In the genomic region with DNA sequence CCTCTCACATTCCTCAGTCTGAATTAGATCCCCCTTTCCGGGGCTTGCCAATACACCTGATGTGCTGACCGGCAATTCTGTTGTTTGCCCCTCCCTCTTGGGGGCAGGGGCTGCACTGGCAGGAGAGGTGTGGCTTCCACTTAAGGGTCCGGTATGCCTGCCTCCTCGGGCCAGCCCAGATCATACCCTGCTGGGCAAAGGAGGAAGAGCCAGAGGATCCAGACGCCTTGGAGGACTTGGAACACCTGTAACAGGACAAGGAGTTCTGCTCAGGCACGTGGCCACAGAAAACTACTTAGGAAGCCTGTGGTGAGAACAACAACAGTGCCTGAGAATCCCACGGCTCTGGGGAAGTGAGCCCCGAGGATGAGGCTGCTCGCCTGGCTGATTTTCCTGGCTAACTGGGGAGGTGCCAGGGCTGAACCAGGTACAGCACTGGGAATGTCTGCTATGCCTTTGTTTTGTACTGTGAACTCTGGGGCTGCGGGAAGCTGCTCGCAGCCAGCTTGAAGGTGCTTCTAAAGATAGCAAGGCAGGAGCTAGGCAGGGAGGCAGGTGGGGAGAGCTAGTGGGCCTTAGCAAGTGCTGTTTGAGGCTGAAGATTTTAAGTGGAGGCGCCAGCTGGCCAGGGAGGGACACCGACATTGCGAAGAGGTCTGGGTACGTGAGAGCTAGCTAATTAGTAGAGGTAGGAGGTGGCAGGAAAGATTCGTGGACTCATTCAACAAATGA, we compare ENCODE assay signal across 8 cellular contexts. TPM values are rescaled to one million over a fixed set of nuclear protein-coding genes. Genes with fewer than 3 reads are reported as not detected.
DNase-seq lines count a peak whose midpoint lies in the region; ATAC-seq and TF ChIP-seq lines count a peak whose summit lies in the region.

A gene with protein sequence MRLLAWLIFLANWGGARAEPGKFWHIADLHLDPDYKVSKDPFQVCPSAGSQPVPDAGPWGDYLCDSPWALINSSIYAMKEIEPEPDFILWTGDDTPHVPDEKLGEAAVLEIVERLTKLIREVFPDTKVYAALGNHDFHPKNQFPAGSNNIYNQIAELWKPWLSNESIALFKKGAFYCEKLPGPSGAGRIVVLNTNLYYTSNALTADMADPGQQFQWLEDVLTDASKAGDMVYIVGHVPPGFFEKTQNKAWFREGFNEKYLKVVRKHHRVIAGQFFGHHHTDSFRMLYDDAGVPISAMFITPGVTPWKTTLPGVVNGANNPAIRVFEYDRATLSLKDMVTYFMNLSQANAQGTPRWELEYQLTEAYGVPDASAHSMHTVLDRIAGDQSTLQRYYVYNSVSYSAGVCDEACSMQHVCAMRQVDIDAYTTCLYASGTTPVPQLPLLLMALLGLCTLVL (plus strand): TSS at position 183 of the 732 bp plus-strand sequence. CDS start 184 bp downstream, at position 367.

- DNase-seq in A172 (ENCODE audit: low spot score) (peak; percentile 13), GM06990 (ENCODE audit: extremely low read depth, insufficient read length) (no peak), NT2/D1 (ENCODE audit: low read depth, low spot score) (peak; percentile 80), dorsolateral prefrontal cortex (peak in 1 of 10 donors; percentile 32), omental fat pad (ENCODE audit: low spot score) (no peak), activated gamma-delta T cell treated with Interleukin-2 at 50 U/mL for 16 hours (no peak), SHP77 treated with DMSO at 0.1 percent for 48 hours (lab: John Stamatoyannopoulos, UW) (no peak), foreskin melanocyte (no peak)

- peaks cover 8% of the 10 kb centered on the region for H3K4me1 ChIP-seq in NT2/D1 (ENCODE audit: insufficient read depth, insufficient read length)

- no peaks in the 10 kb centered on the region for H3K9me3 ChIP-seq in NT2/D1 (ENCODE audit: insufficient read depth, low read length)

- peak; percentile 90 for ATAC-seq in omental fat pad (ENCODE audit: low FRiP score)

- peak within 1 kb of the TSS; percentile 28 for H3K4me3 ChIP-seq in GM06990 (replicated peaks; ENCODE audit: low read depth, low read length)
- peak within 1 kb of the TSS; percentile 27 for H3K4me3 ChIP-seq in NT2/D1 (ENCODE audit: insufficient read length, low read depth)
- peak within 1 kb of the TSS in 30 of 59 donors; percentile 2 to 48 (median 24) for H3K4me3 ChIP-seq in dorsolateral prefrontal cortex

- no peak for TF ChIP-seq CTCF in GM06990 (IDR thresholded peaks at IDR 0.05; ENCODE audit: insufficient read depth, low read length, poor library complexity, severe bottlenecking)
- no peak for TF ChIP-seq CTCF in dorsolateral prefrontal cortex (IDR thresholded peaks at IDR 0.05 in 54 of 56, conservative IDR thresholded peaks at IDR 0.05 in 2 of 56; ENCODE audit: low read depth in 1 of 56, partially characterized antibody in 56 of 56)
- no peak for TF ChIP-seq CTCF in omental fat pad (IDR thresholded peaks at IDR 0.05)

- intact Hi-C loops in dorsolateral prefrontal cortex (cut with DNase I), result no loop called here

- no peak within 1 kb of the TSS for H3K27ac ChIP-seq in dorsolateral prefrontal cortex

- H3K9ac ChIP-seq in NT2/D1 (ENCODE audit: insufficient read length, low read depth), result peak within 1 kb of the TSS; percentile 57

- H3K27me3 ChIP-seq in GM06990 (replicated peaks; ENCODE audit: control insufficient read depth, insufficient read depth, low read length), result no peaks in the 10 kb centered on the region
- peaks cover 5% of the 10 kb centered on the region for H3K27me3 ChIP-seq in NT2/D1 (ENCODE audit: insufficient read depth, insufficient read length)
- H3K27me3 ChIP-seq in dorsolateral prefrontal cortex, result peaks cover 0 to 10% (median 0%) of the 10 kb centered on the region in 45 donors

- no peaks in the 10 kb centered on the region for H3K36me3 ChIP-seq in GM06990 (ENCODE audit: control insufficient read depth, insufficient read depth, low read length)
- H3K36me3 ChIP-seq in NT2/D1 (ENCODE audit: insufficient read depth, insufficient read length, low read length), result no peaks in the 10 kb centered on the region

RNA-seq across cellular contexts. Expression of the gene that starts here (rescaled TPM):
- 1.5 TPM in 1 of 2 replicates, not detected in the other for total RNA-seq in A172 (2014; rRNA removed; shearing (Covaris generic))
- total RNA-seq in dorsolateral prefrontal cortex (1 to 10 TPM in 57 of 120 experiments, under 1 TPM in 60, not detected in 3; 0.28 to 2.8 (median 0.98) TPM), omental fat pad (10 to 100 TPM in 1 of 4 donors, 1 to 10 TPM in 2, under 1 TPM in 1; 0.63 to 17.2 (median 3.6) TPM)

Comparison
In these comparisons a context has a peak if more than half of its experiments do, and no peak if none do; other contexts are left out.
1. DNase-seq: peak in A172 (single experiment) and NT2/D1 (single experiment); none in GM06990 (single experiment), omental fat pad (single experiment), activated gamma-delta T cell treated with Interleukin-2 at 50 U/mL for 16 hours (single experiment), SHP77 treated with DMSO at 0.1 percent for 48 hours (single experiment) and foreskin melanocyte (single experiment).
2. Peak in every context shown above with its lines, with median percentiles within 50 percentile points of each other: H3K4me3 ChIP-seq.